ENCODE assay signal across 27 cellular contexts in genomic region chr4:86155766-86156165, GRCh38.
"Had no signal": no experiment of that assay in that cellular context is flagged by ENCODE, and none has a peak within 500 bp of the region (broad histone marks: within the 10 kb centered on the region; RNA-seq: fewer than 3 reads in every experiment).

No MANE protein-coding gene starts in this region.

- H3K27ac ChIP-seq: ascending aorta, testis, transverse colon, uterus had no signal

- H3K4me3 ChIP-seq: ascending aorta, testis, transverse colon, uterus had no signal

- DNase-seq: activated CD4-positive, alpha-beta memory T cell treated with anti-CD3 and anti-CD28 coated beads, Interleukin-2, amount 10 ng/mL, durations not matched to agents 7 days and 5 days; activated CD4-positive, alpha-beta T cell treated with anti-CD3 and anti-CD28 coated beads, Interleukin-2, amount 10 ng/mL, durations not matched to agents 7 days and 5 days; activated CD4-positive, CD25-positive, alpha-beta regulatory T cell treated with anti-CD3 and anti-CD28 coated beads, Interleukin-2, amount 50 U/mL, for 72 hours; activated CD8-positive, alpha-beta memory T cell treated with anti-CD3 and anti-CD28 coated beads, Interleukin-2, amount 50 U/mL, for 48 hours; activated gamma-delta T cell; activated naive CD4-positive, alpha-beta T cell treated with anti-CD3 and anti-CD28 coated beads, Interleukin-2, amount 10 ng/mL, durations not matched to agents 7 days and 5 days; activated naive CD8-positive, alpha-beta T cell treated with anti-CD3 and anti-CD28 coated beads, Interleukin-2, amount 10 ng/mL, durations not matched to agents 7 days and 5 days; activated T-cell treated with anti-CD3 and anti-CD28 coated beads, Interleukin-2, amount 50 U/mL, for 24 hours; caudate nucleus; cortex of kidney; effector memory CD8-positive, alpha-beta T cell; head of caudate nucleus; hippocampal formation; left colon; naive thymus-derived CD8-positive, alpha-beta T cell; occipital lobe; right cardiac atrium; stimulated activated CD4-positive, alpha-beta T cell treated with anti-CD3 and anti-CD28 coated beads, Interleukin-2, amount 100 ng/mL, for 48 hours; stimulated activated naive CD8-positive, alpha-beta T cell treated with anti-CD3 and anti-CD28 coated beads, Interleukin-15, Interleukin-2, amounts not matched to agents 100 U/mL and 50 U/mL, for 24 hours; T-helper 2 cell; testis; transverse colon; uterus had no signal

- ATAC-seq: effector memory CD8-positive, alpha-beta T cell; left colon; naive thymus-derived CD8-positive, alpha-beta T cell; right cardiac atrium; stimulated activated naive CD8-positive, alpha-beta T cell treated with anti-CD3 and anti-CD28 coated beads, Interleukin-15, Interleukin-2, amounts not matched to agents 100 U/mL and 50 U/mL, for 24 hours had no signal

- H3K4me1 Mint-ChIP-seq: activated CD4-positive, alpha-beta memory T cell treated with anti-CD3 and anti-CD28 coated beads, Interleukin-2, amount 10 ng/mL, durations not matched to agents 7 days and 5 days; activated CD4-positive, alpha-beta T cell treated with anti-CD3 and anti-CD28 coated beads, Interleukin-2, amount 10 ng/mL, durations not matched to agents 7 days and 5 days; activated naive CD4-positive, alpha-beta T cell treated with anti-CD3 and anti-CD28 coated beads, Interleukin-2, amount 10 ng/mL, durations not matched to agents 7 days and 5 days; activated naive CD8-positive, alpha-beta T cell treated with anti-CD3 and anti-CD28 coated beads, Interleukin-2, amount 10 ng/mL, durations not matched to agents 7 days and 5 days; naive thymus-derived CD8-positive, alpha-beta T cell had no signal

- H3K36me3 Mint-ChIP-seq: activated naive CD4-positive, alpha-beta T cell treated with anti-CD3 and anti-CD28 coated beads, Interleukin-2, amount 10 ng/mL, durations not matched to agents 7 days and 5 days; activated naive CD8-positive, alpha-beta T cell treated with anti-CD3 and anti-CD28 coated beads, Interleukin-2, amount 10 ng/mL, durations not matched to agents 7 days and 5 days; mesothelial cell of epicardium; naive thymus-derived CD8-positive, alpha-beta T cell had no signal

- H3K4me3 Mint-ChIP-seq: activated CD4-positive, alpha-beta memory T cell treated with anti-CD3 and anti-CD28 coated beads, Interleukin-2, amount 10 ng/mL, durations not matched to agents 7 days and 5 days; activated CD4-positive, alpha-beta T cell treated with anti-CD3 and anti-CD28 coated beads, Interleukin-2, amount 10 ng/mL, durations not matched to agents 7 days and 5 days; activated naive CD4-positive, alpha-beta T cell treated with anti-CD3 and anti-CD28 coated beads, Interleukin-2, amount 10 ng/mL, durations not matched to agents 7 days and 5 days; activated naive CD8-positive, alpha-beta T cell treated with anti-CD3 and anti-CD28 coated beads, Interleukin-2, amount 10 ng/mL, durations not matched to agents 7 days and 5 days; activated T-cell treated with anti-CD3 and anti-CD28 coated beads, Interleukin-2, amount 50 U/mL, for 24 hours; brain; effector memory CD8-positive, alpha-beta T cell; mesothelial cell of epicardium; naive thymus-derived CD8-positive, alpha-beta T cell; neural crest cell had no signal

- H3K4me1 ChIP-seq: ascending aorta, testis, transverse colon, uterus had no signal

- H3K36me3 ChIP-seq: ascending aorta, transverse colon, uterus had no signal

- H3K27ac Mint-ChIP-seq: activated CD4-positive, alpha-beta memory T cell treated with anti-CD3 and anti-CD28 coated beads, Interleukin-2, amount 10 ng/mL, durations not matched to agents 7 days and 5 days; activated CD4-positive, alpha-beta T cell treated with anti-CD3 and anti-CD28 coated beads, Interleukin-2, amount 10 ng/mL, durations not matched to agents 7 days and 5 days; activated naive CD4-positive, alpha-beta T cell treated with anti-CD3 and anti-CD28 coated beads, Interleukin-2, amount 10 ng/mL, durations not matched to agents 7 days and 5 days; activated naive CD8-positive, alpha-beta T cell treated with anti-CD3 and anti-CD28 coated beads, Interleukin-2, amount 10 ng/mL, durations not matched to agents 7 days and 5 days; activated T-cell treated with anti-CD3 and anti-CD28 coated beads, Interleukin-2, amount 50 U/mL, for 24 hours; effector memory CD8-positive, alpha-beta T cell; mesothelial cell of epicardium; naive thymus-derived CD8-positive, alpha-beta T cell had no signal

- H3K9me3 ChIP-seq: ascending aorta, testis, transverse colon, uterus had no signal

- H3K27me3 ChIP-seq: ascending aorta, testis, transverse colon, uterus had no signal

- H3K9me3 Mint-ChIP-seq: activated CD4-positive, alpha-beta memory T cell treated with anti-CD3 and anti-CD28 coated beads, Interleukin-2, amount 10 ng/mL, durations not matched to agents 7 days and 5 days; activated CD4-positive, alpha-beta T cell treated with anti-CD3 and anti-CD28 coated beads, Interleukin-2, amount 10 ng/mL, durations not matched to agents 7 days and 5 days; activated naive CD4-positive, alpha-beta T cell treated with anti-CD3 and anti-CD28 coated beads, Interleukin-2, amount 10 ng/mL, durations not matched to agents 7 days and 5 days; activated naive CD8-positive, alpha-beta T cell treated with anti-CD3 and anti-CD28 coated beads, Interleukin-2, amount 10 ng/mL, durations not matched to agents 7 days and 5 days; activated T-cell treated with anti-CD3 and anti-CD28 coated beads, Interleukin-2, amount 50 U/mL, for 24 hours; brain; mesothelial cell of epicardium; neural crest cell had no signal

- H3K27me3 Mint-ChIP-seq: activated CD4-positive, alpha-beta memory T cell treated with anti-CD3 and anti-CD28 coated beads, Interleukin-2, amount 10 ng/mL, durations not matched to agents 7 days and 5 days; activated naive CD4-positive, alpha-beta T cell treated with anti-CD3 and anti-CD28 coated beads, Interleukin-2, amount 10 ng/mL, durations not matched to agents 7 days and 5 days; activated naive CD8-positive, alpha-beta T cell treated with anti-CD3 and anti-CD28 coated beads, Interleukin-2, amount 10 ng/mL, durations not matched to agents 7 days and 5 days; activated T-cell treated with anti-CD3 and anti-CD28 coated beads, Interleukin-2, amount 50 U/mL, for 24 hours; brain; effector memory CD8-positive, alpha-beta T cell; naive thymus-derived CD8-positive, alpha-beta T cell had no signal
